ENCODE assay signal across 22 cellular contexts in genomic region chr22:26581769-26582168, GRCh38. TPM values are rescaled to one million over a fixed set of nuclear protein-coding genes. Genes with fewer than 3 reads are reported as not detected.
"Had no signal": no experiment of that assay in that cellular context is flagged by ENCODE, and none has a peak within 500 bp of the region (broad histone marks: within the 10 kb centered on the region; RNA-seq: fewer than 3 reads in every experiment).

No MANE protein-coding gene starts in this region.

- H3K36me3 ChIP-seq: cardiac muscle cell, prostate gland, sigmoid colon had no signal

- H3K9me3 Mint-ChIP-seq: activated B cell treated with CpG ODN at 0.5 μM for 24 hours; activated CD4-positive, alpha-beta T cell treated with anti-CD3 and anti-CD28 coated beads, Interleukin-2, amount 10 ng/mL, durations not matched to agents 24 days and 14 days; activated T-helper 1 cell treated with anti-CD3 and anti-CD28 coated beads, Interleukin-12 subunit alpha, Interleukin-12 subunit beta, Interleukin-2, Interleukin-4 antibody, amounts not matched to agents 30 ng/mL and 10 ng/mL and 1 ng/mL, durations not matched to agents 14 hours and 24 hours and 36 hours; nephron; stimulated activated naive CD8-positive, alpha-beta T cell treated with anti-CD3 and anti-CD28 coated beads, Interleukin-15, amount 100 ng/mL, for 72 hours; T-helper 1 cell treated with Interleukin-12 subunit alpha and Interleukin-12 subunit beta and Interleukin-4 antibody, amounts not matched to agents 30 μg/mL and 1 μg/mL, for 36 hours had no signal

- H3K27ac Mint-ChIP-seq: nephron had no signal

- FAIRE-seq: colon, islet of Langerhans had no signal

- H3K27me3 Mint-ChIP-seq: activated B cell treated with CpG ODN at 0.5 μM for 24 hours; activated CD4-positive, alpha-beta T cell treated with anti-CD3 and anti-CD28 coated beads, Interleukin-2, amount 10 ng/mL, durations not matched to agents 24 days and 14 days; stimulated activated naive CD8-positive, alpha-beta T cell treated with anti-CD3 and anti-CD28 coated beads, Interleukin-15, amount 100 ng/mL, for 72 hours had no signal

- H3K4me3 ChIP-seq: cardiac muscle cell, heart left ventricle, prostate gland, sigmoid colon, testis had no signal

- H3K4me3 Mint-ChIP-seq: activated B cell treated with CpG ODN at 0.5 μM for 24 hours; activated T-helper 1 cell treated with anti-CD3 and anti-CD28 coated beads, Interleukin-12 subunit alpha, Interleukin-12 subunit beta, Interleukin-2, Interleukin-4 antibody, amounts not matched to agents 30 ng/mL and 10 ng/mL and 1 ng/mL, durations not matched to agents 14 hours and 24 hours and 36 hours; nephron had no signal

- H3K27ac ChIP-seq: cardiac muscle cell, heart left ventricle, prostate gland, sigmoid colon, testis had no signal

- DNase-seq: activated B cell treated with CpG ODN at 0.5 μM for 24 hours; activated CD4-positive, alpha-beta T cell treated with anti-CD3 and anti-CD28 coated beads, Interleukin-2, amount 10 ng/mL, durations not matched to agents 24 days and 14 days; activated naive CD4-positive, alpha-beta T cell; foreskin melanocyte; heart left ventricle; mammary epithelial cell; sigmoid colon; stimulated activated CD4-positive, alpha-beta T cell treated with anti-CD3 and anti-CD28 coated beads, Interleukin-4, amount 100 ng/mL, for 1 hour; stimulated activated naive CD8-positive, alpha-beta T cell treated with anti-CD3 and anti-CD28 coated beads, Interleukin-15, amount 100 ng/mL, for 72 hours; testis had no signal

- ATAC-seq: heart left ventricle; left lobe of liver; stimulated activated naive CD8-positive, alpha-beta T cell treated with anti-CD3 and anti-CD28 coated beads, Interleukin-15, amount 100 ng/mL, for 72 hours had no signal

- H3K4me1 ChIP-seq: prostate gland had no signal

- H3K9me3 ChIP-seq: heart left ventricle, prostate gland, sigmoid colon, testis had no signal

- H3K27me3 ChIP-seq: cardiac muscle cell, heart left ventricle, sigmoid colon, testis had no signal

RNA-seq across cellular contexts. Expression of gene CRYBB1, which starts 36.1 kb away (rescaled TPM):
- total RNA-seq: activated B cell treated with CpG ODN at 0.5 μM for 24 hours; activated CD4-positive, alpha-beta T cell treated with anti-CD3 and anti-CD28 coated beads, Interleukin-2, amount 10 ng/mL, durations not matched to agents 24 days and 14 days; activated T-helper 1 cell treated with anti-CD3 and anti-CD28 coated beads, Interleukin-12 subunit alpha, Interleukin-12 subunit beta, Interleukin-2, Interleukin-4 antibody, amounts not matched to agents 30 ng/mL and 10 ng/mL and 1 ng/mL, durations not matched to agents 14 hours and 24 hours and 36 hours; cardiac muscle cell; left lobe of liver; mammary epithelial cell; mononuclear cell; testis; ureter had no signal
- polyA plus RNA-seq: cardiac muscle cell, mammary epithelial cell had no signal

RNA-seq across cellular contexts. Expression of gene CRYBA4, which starts 40.0 kb away (rescaled TPM):
- total RNA-seq: activated B cell treated with CpG ODN at 0.5 μM for 24 hours; activated CD4-positive, alpha-beta T cell treated with anti-CD3 and anti-CD28 coated beads, Interleukin-2, amount 10 ng/mL, durations not matched to agents 24 days and 14 days; activated T-helper 1 cell treated with anti-CD3 and anti-CD28 coated beads, Interleukin-12 subunit alpha, Interleukin-12 subunit beta, Interleukin-2, Interleukin-4 antibody, amounts not matched to agents 30 ng/mL and 10 ng/mL and 1 ng/mL, durations not matched to agents 14 hours and 24 hours and 36 hours; cardiac muscle cell; heart left ventricle; left lobe of liver; mammary epithelial cell; mononuclear cell; omental fat pad; sigmoid colon had no signal
- polyA plus RNA-seq: adipose tissue, heart left ventricle, mammary epithelial cell, sigmoid colon had no signal
